In genomic region chr5:76402880-76403712, GRCh38 we compare ENCODE assay signal across 8 cellular contexts. TPM values are rescaled to one million over a fixed set of nuclear protein-coding genes. Genes with fewer than 3 reads are reported as not detected.
DNase-seq lines count a peak whose midpoint lies in the region; ATAC-seq and TF ChIP-seq lines count a peak whose summit lies in the region.

Gene IQGAP2, plus strand, starts transcription at chr5:76403285. Its CDS starts 261 bp downstream, at chr5:76403546.

- peaks cover 6% of the 10 kb centered on the region for H3K36me3 Mint-ChIP-seq in activated CD4-positive, alpha-beta T cell treated with anti-CD3 and anti-CD28 coated beads for 36 hours (ENCODE audit: low read depth)
- H3K36me3 Mint-ChIP-seq in dendritic cell treated with granulocyte-macrophage colony-stimulating factor and Interleukin-4, amounts not matched to agents 40 ng/mL and 50 ng/mL, for 4 days (ENCODE audit: low read depth) = peaks cover 18% of the 10 kb centered on the region

- no peaks in the 10 kb centered on the region for H3K36me3 ChIP-seq in lower lobe of right lung

- peaks cover 4% of the 10 kb centered on the region for H3K27me3 Mint-ChIP-seq in activated CD4-positive, alpha-beta T cell treated with anti-CD3 and anti-CD28 coated beads for 36 hours
- no peaks in the 10 kb centered on the region for H3K27me3 Mint-ChIP-seq in dendritic cell treated with granulocyte-macrophage colony-stimulating factor and Interleukin-4, amounts not matched to agents 40 ng/mL and 50 ng/mL, for 4 days

- TF ChIP-seq CTCF in GM13977 (IDR thresholded peaks at IDR 0.05; ENCODE audit: extremely low read depth, insufficient read depth, missing control alignments) (peak; percentile 94), lower lobe of right lung (IDR thresholded peaks at IDR 0.05) (peak; percentile 73)

- DNase-seq in GM13977 (ENCODE audit: low spot score) = peak; percentile 90
- peak; percentile 71 for DNase-seq in NAMALWA (ENCODE audit: low spot score)
- DNase-seq in activated CD4-positive, alpha-beta T cell treated with anti-CD3 and anti-CD28 coated beads for 36 hours = peak; percentile 88
- peak; percentile 83 for DNase-seq in lower lobe of right lung
- DNase-seq in stimulated activated CD4-positive, alpha-beta T cell treated with anti-CD3 and anti-CD28 coated beads, TNF-alpha, amount 100 ng/mL, for 48 hours (ENCODE audit: low read depth in 3 of 3) = peak; percentile 57 to 72 (median 64)
- DNase-seq in DMS79 (lab: John Stamatoyannopoulos, UW) = no peak

- peak within 1 kb of the TSS; percentile 100 for H3K27ac Mint-ChIP-seq in activated CD4-positive, alpha-beta T cell treated with anti-CD3 and anti-CD28 coated beads for 36 hours
- peak within 1 kb of the TSS; percentile 92 for H3K27ac Mint-ChIP-seq in dendritic cell treated with granulocyte-macrophage colony-stimulating factor and Interleukin-4, amounts not matched to agents 40 ng/mL and 50 ng/mL, for 4 days

- CTCF ChIA-PET in activated CD4-positive, alpha-beta T cell treated with anti-CD3 and anti-CD28 coated beads for 36 hours (lab: Charles Lee) = interaction anchor here (0.5 to 3.8 kb wide), 29 partner anchors 9 to 1178 kb away, joined by 3 to 36 read pairs (median 3); no protein-coding TSS in a partner anchor

- intact Hi-C loops in activated CD4-positive, alpha-beta T cell treated with anti-CD3 and anti-CD28 coated beads for 36 hours (cut with DNase I, micrococcal nuclease) = loop anchor here (1.0 to 5.0 kb wide), 17 partner anchors 35 to 1374 kb away; partner anchors contain the start of genes POC5 (in 2 of the 2), AGGF1 (in 1 of the 2), F2R (in 1 of the 2) and TBCA (in 1 of the 2)
- intact Hi-C loops in dendritic cell treated with granulocyte-macrophage colony-stimulating factor and Interleukin-4, amounts not matched to agents 40 ng/mL and 50 ng/mL, for 4 days (cut with micrococcal nuclease) = loop anchor here (1.0 to 10.0 kb wide), 5 partner anchors 108 to 888 kb away; partner anchors contain the start of genes CERT1 and POLK
- intact Hi-C loops in lower lobe of right lung (cut with DNase I) = no loop called here

- peak within 1 kb of the TSS; percentile 70 for H3K4me3 ChIP-seq in lower lobe of right lung

- H3K4me3 Mint-ChIP-seq in activated CD4-positive, alpha-beta T cell treated with anti-CD3 and anti-CD28 coated beads for 36 hours = peak within 1 kb of the TSS; percentile 93
- peak within 1 kb of the TSS; percentile 91 for H3K4me3 Mint-ChIP-seq in dendritic cell treated with granulocyte-macrophage colony-stimulating factor and Interleukin-4, amounts not matched to agents 40 ng/mL and 50 ng/mL, for 4 days

- H3K9me3 ChIP-seq in lower lobe of right lung = no peaks in the 10 kb centered on the region

- peak; percentile 54 for ATAC-seq in HG02571 (IDR thresholded peaks at IDR 0.05; ENCODE audit: unreplicated experiment)
- ATAC-seq in activated CD4-positive, alpha-beta T cell treated with anti-CD3 and anti-CD28 coated beads for 36 hours = peak; percentile 62
- ATAC-seq in lower lobe of right lung = peak; percentile 89 to 92

- no peaks in the 10 kb centered on the region for H3K27me3 ChIP-seq in lower lobe of right lung (ENCODE audit: low read depth)

- H3K4me1 Mint-ChIP-seq in activated CD4-positive, alpha-beta T cell treated with anti-CD3 and anti-CD28 coated beads for 36 hours = peaks cover 56% of the 10 kb centered on the region
- peaks cover 64% of the 10 kb centered on the region for H3K4me1 Mint-ChIP-seq in dendritic cell treated with granulocyte-macrophage colony-stimulating factor and Interleukin-4, amounts not matched to agents 40 ng/mL and 50 ng/mL, for 4 days (ENCODE audit: low read depth)

- in situ Hi-C loops in GM13977 (cut with MboI; ENCODE audit: low pct_unique_long_range_greater_than_20kb, low sequenced_read_pairs, unreplicated experiment) = loop anchor here (10.0 kb wide), 1 partner anchor 142 kb away; no protein-coding TSS in a partner anchor

- POLR2A ChIA-PET in activated CD4-positive, alpha-beta T cell treated with anti-CD3 and anti-CD28 coated beads for 36 hours (lab: Charles Lee) = interaction anchor here (0.6 to 3.7 kb wide), 13 partner anchors 58 to 1771 kb away, joined by 3 to 29 read pairs (median 5); no protein-coding TSS in a partner anchor

- no peaks in the 10 kb centered on the region for H3K9me3 Mint-ChIP-seq in activated CD4-positive, alpha-beta T cell treated with anti-CD3 and anti-CD28 coated beads for 36 hours (ENCODE audit: low read depth)
- H3K9me3 Mint-ChIP-seq in dendritic cell treated with granulocyte-macrophage colony-stimulating factor and Interleukin-4, amounts not matched to agents 40 ng/mL and 50 ng/mL, for 4 days = no peaks in the 10 kb centered on the region

- peaks cover 28% of the 10 kb centered on the region for H3K4me1 ChIP-seq in lower lobe of right lung

- H3K27ac ChIP-seq in lower lobe of right lung = peak within 1 kb of the TSS; percentile 89

RNA-seq across cellular contexts. Expression of gene IQGAP2, which starts in this region (rescaled TPM):
- total RNA-seq in activated CD4-positive, alpha-beta T cell treated with anti-CD3 and anti-CD28 coated beads for 36 hours = 10 to 100 TPM; 62.7 to 82.7 TPM
- total RNA-seq in lower lobe of right lung = 42.0 TPM
